10 cellular contexts compared by ENCODE assay signal in genomic region chr21:31173881-31174555, GRCh38.
DNase-seq lines count a peak whose midpoint lies in the region; ATAC-seq and TF ChIP-seq lines count a peak whose summit lies in the region.
"Had no signal": no experiment of that assay in that cellular context is flagged by ENCODE, and none has a peak within 500 bp of the region (broad histone marks: within the 10 kb centered on the region; RNA-seq: fewer than 3 reads in every experiment).

No MANE protein-coding gene starts in this region.

- POLR2A ChIA-PET in CD8-positive, alpha-beta T cell (lab: Charles Lee) = interaction anchor here (0.7 to 1.7 kb wide), 2 partner anchors 15 to 20 kb away, joined by 4 to 5 read pairs; no protein-coding TSS in a partner anchor

- ATAC-seq in CD8-positive, alpha-beta T cell = no peak
- ATAC-seq in sciatic nerve (peak; percentile 78), natural killer cell (no peak), HG03469 (IDR thresholded peaks at IDR 0.05; ENCODE audit: unreplicated experiment) (no peak), GM18520 (IDR thresholded peaks at IDR 0.05; ENCODE audit: unreplicated experiment) (no peak)

- H3K4me3 Mint-ChIP-seq in CD8-positive, alpha-beta T cell = no peak overlapping the region
- H3K4me3 Mint-ChIP-seq in activated CD4-positive, alpha-beta T cell treated with anti-CD3 and anti-CD28 coated beads, Interleukin-2, amount 10 ng/mL, durations not matched to agents 24 days and 14 days = peak overlapping the region; percentile 69
- no peak overlapping the region for H3K4me3 Mint-ChIP-seq in natural killer cell
- H3K4me3 Mint-ChIP-seq: immature natural killer cell had no signal

- H3K27me3 Mint-ChIP-seq in CD8-positive, alpha-beta T cell (ENCODE audit: low read depth) = no peaks in the 10 kb centered on the region
- no peaks in the 10 kb centered on the region for H3K27me3 Mint-ChIP-seq in activated CD4-positive, alpha-beta T cell treated with anti-CD3 and anti-CD28 coated beads, Interleukin-2, amount 10 ng/mL, durations not matched to agents 24 days and 14 days
- H3K27me3 Mint-ChIP-seq in natural killer cell (ENCODE audit: low read depth in 2 of 2) = no peaks in the 10 kb centered on the region

- no peaks in the 10 kb centered on the region for H3K9me3 ChIP-seq in CD8-positive, alpha-beta T cell (ENCODE audit: low read length)
- H3K9me3 ChIP-seq: tibial nerve had no signal

- peak overlapping the region; percentile 22 for H3K27ac Mint-ChIP-seq in CD8-positive, alpha-beta T cell
- H3K27ac Mint-ChIP-seq in activated CD4-positive, alpha-beta T cell treated with anti-CD3 and anti-CD28 coated beads, Interleukin-2, amount 10 ng/mL, durations not matched to agents 24 days and 14 days = peak overlapping the region; percentile 81
- no peak overlapping the region for H3K27ac Mint-ChIP-seq in natural killer cell
- H3K27ac Mint-ChIP-seq: immature natural killer cell had no signal

- peaks cover 31% of the 10 kb centered on the region for H3K4me1 ChIP-seq in CD8-positive, alpha-beta T cell (ENCODE audit: insufficient read depth, low read length)

- H3K4me1 Mint-ChIP-seq in CD8-positive, alpha-beta T cell (ENCODE audit: low read depth) = peaks cover 62% of the 10 kb centered on the region
- peaks cover 67% of the 10 kb centered on the region for H3K4me1 Mint-ChIP-seq in activated CD4-positive, alpha-beta T cell treated with anti-CD3 and anti-CD28 coated beads, Interleukin-2, amount 10 ng/mL, durations not matched to agents 24 days and 14 days
- H3K4me1 Mint-ChIP-seq in natural killer cell = peaks cover 0 to 4% of the 10 kb centered on the region in 2 donors

- peak in 1 of 7 experiments; percentile 35 for DNase-seq in CD8-positive, alpha-beta T cell
- DNase-seq in activated CD4-positive, alpha-beta T cell treated with anti-CD3 and anti-CD28 coated beads, Interleukin-2, amount 10 ng/mL, durations not matched to agents 24 days and 14 days = peak; percentile 69
- DNase-seq in head of caudate nucleus (peak in 41 of 42 donors; percentile 28 to 78 (median 56)), sciatic nerve (ENCODE audit: low spot score) (no peak), GM10266 (ENCODE audit: extremely low spot score) (no peak), natural killer cell (no peak)
- DNase-seq: immature natural killer cell had no signal

- intact Hi-C loops in CD8-positive, alpha-beta T cell (cut with DNase I, micrococcal nuclease) = no loop called here
- intact Hi-C loops in activated CD4-positive, alpha-beta T cell treated with anti-CD3 and anti-CD28 coated beads, Interleukin-2, amount 10 ng/mL, durations not matched to agents 24 days and 14 days (cut with micrococcal nuclease) = loop anchor here (1.0 to 2.0 kb wide), 2 partner anchors 9 to 15 kb away; no protein-coding TSS in a partner anchor
- intact Hi-C loops in head of caudate nucleus (cut with DNase I) (no loop called here), sciatic nerve (cut with DNase I) (loop anchor here (1.0 kb wide), 1 partner anchor 28 kb away; no protein-coding TSS in a partner anchor), natural killer cell (cut with micrococcal nuclease) (no loop called here)

- CTCF ChIA-PET in CD8-positive, alpha-beta T cell (lab: Charles Lee) = interaction anchor here (0.8 to 3.0 kb wide), 7 partner anchors 10 to 407 kb away, joined by 3 to 8 read pairs (median 4); no protein-coding TSS in a partner anchor

- no peaks in the 10 kb centered on the region for H3K36me3 Mint-ChIP-seq in CD8-positive, alpha-beta T cell
- peaks cover 64% of the 10 kb centered on the region for H3K36me3 Mint-ChIP-seq in activated CD4-positive, alpha-beta T cell treated with anti-CD3 and anti-CD28 coated beads, Interleukin-2, amount 10 ng/mL, durations not matched to agents 24 days and 14 days (ENCODE audit: low read depth)
- H3K36me3 Mint-ChIP-seq in natural killer cell = no peaks in the 10 kb centered on the region
- H3K36me3 Mint-ChIP-seq: immature natural killer cell had no signal

- H3K4me3 ChIP-seq in CD8-positive, alpha-beta T cell (ENCODE audit: low read depth, low read length) = no peak overlapping the region
- H3K4me3 ChIP-seq: tibial nerve had no signal

- H3K27ac ChIP-seq in CD8-positive, alpha-beta T cell (ENCODE audit: low read depth, low read length) = no peak overlapping the region

- no peaks in the 10 kb centered on the region for H3K36me3 ChIP-seq in CD8-positive, alpha-beta T cell (ENCODE audit: insufficient read depth, low read length)
- H3K36me3 ChIP-seq: tibial nerve had no signal

- H3K9me3 Mint-ChIP-seq in CD8-positive, alpha-beta T cell = no peaks in the 10 kb centered on the region
- H3K9me3 Mint-ChIP-seq in activated CD4-positive, alpha-beta T cell treated with anti-CD3 and anti-CD28 coated beads, Interleukin-2, amount 10 ng/mL, durations not matched to agents 24 days and 14 days = no peaks in the 10 kb centered on the region
- no peaks in the 10 kb centered on the region for H3K9me3 Mint-ChIP-seq in natural killer cell
- H3K9me3 Mint-ChIP-seq: immature natural killer cell had no signal

- no peaks in the 10 kb centered on the region for H3K27me3 ChIP-seq in CD8-positive, alpha-beta T cell (ENCODE audit: insufficient read depth, low read length)
- H3K27me3 ChIP-seq: tibial nerve had no signal

- TF ChIP-seq CTCF in CD8-positive, alpha-beta T cell (IDR thresholded peaks at IDR 0.05) = no peak
- TF ChIP-seq CTCF in GM10266 (IDR thresholded peaks at IDR 0.05; ENCODE audit: control insufficient read depth, insufficient read depth, low read depth, missing control alignments) = no peak
- no peak for TF ChIP-seq CTCF in natural killer cell (IDR thresholded peaks at IDR 0.05)

Comparison
In these comparisons a context has a peak if more than half of its experiments do, and no peak if none do; other contexts are left out.
1. DNase-seq: peak in activated CD4-positive, alpha-beta T cell treated with anti-CD3 and anti-CD28 coated beads, Interleukin-2, amount 10 ng/mL, durations not matched to agents 24 days and 14 days (single experiment) and head of caudate nucleus (41 of 42); none in sciatic nerve (single experiment), GM10266 (single experiment) and natural killer cell (single experiment).
2. H3K27ac Mint-ChIP-seq: peak in CD8-positive, alpha-beta T cell (single experiment) and activated CD4-positive, alpha-beta T cell treated with anti-CD3 and anti-CD28 coated beads, Interleukin-2, amount 10 ng/mL, durations not matched to agents 24 days and 14 days (single experiment); none in natural killer cell (0 of 2).
3. intact Hi-C loops: an anchor here in activated CD4-positive, alpha-beta T cell treated with anti-CD3 and anti-CD28 coated beads, Interleukin-2, amount 10 ng/mL, durations not matched to agents 24 days and 14 days (1.0 to 2.0 kb wide) and sciatic nerve (1.0 kb wide); none called in CD8-positive, alpha-beta T cell, head of caudate nucleus and natural killer cell.